8 cellular contexts compared by ENCODE assay signal in genomic region chr12:89882051-89882450, GRCh38.
DNase-seq lines count a peak whose midpoint lies in the region; ATAC-seq, FAIRE-seq and TF ChIP-seq lines count a peak whose summit lies in the region.

No MANE protein-coding gene starts in this region.

- H3K27ac ChIP-seq in esophagus muscularis mucosa (replicated peaks in 1 of 4): no peak overlapping the region
- no peak overlapping the region for H3K27ac ChIP-seq in foreskin keratinocyte

- no peak for TF ChIP-seq POLR2A in esophagus muscularis mucosa (IDR thresholded peaks at IDR 0.05; ENCODE audit: low read depth)

- ATAC-seq in GM18502 (IDR thresholded peaks at IDR 0.05; ENCODE audit: poor library complexity, unreplicated experiment) (peak; percentile 50), GM21576 (IDR thresholded peaks at IDR 0.05; ENCODE audit: unreplicated experiment) (peak; percentile 29), mucosa of descending colon (peak; percentile 34), esophagus mucosa (no peak), foreskin keratinocyte (no peak)

- no peak for TF ChIP-seq EP300 in esophagus muscularis mucosa (IDR thresholded peaks at IDR 0.05)

- H3K36me3 ChIP-seq in mucosa of descending colon (ENCODE audit: low read depth) (no peaks in the 10 kb centered on the region), esophagus muscularis mucosa (no peaks in the 10 kb centered on the region)

- H3K9me3 ChIP-seq in mucosa of descending colon: no peaks in the 10 kb centered on the region
- no peaks in the 10 kb centered on the region for H3K9me3 ChIP-seq in esophagus muscularis mucosa

- FAIRE-seq in RCC 7860 (lab: Jason Lieb, UNC): no peak

- H3K4me1 ChIP-seq in mucosa of descending colon (ENCODE audit: low read depth): no peaks in the 10 kb centered on the region
- no peaks in the 10 kb centered on the region for H3K4me1 ChIP-seq in esophagus muscularis mucosa
- H3K4me1 ChIP-seq in foreskin keratinocyte: no peaks in the 10 kb centered on the region

- no peak overlapping the region for H3K4me3 ChIP-seq in mucosa of descending colon
- H3K4me3 ChIP-seq in esophagus muscularis mucosa: no peak overlapping the region

- peak; percentile 65 for DNase-seq in NCI-H226
- no peak for DNase-seq in mucosa of descending colon
- DNase-seq in esophagus muscularis mucosa (ENCODE audit: extremely low spot score): no peak
- no peak for DNase-seq in RCC 7860 (ENCODE audit: low spot score)
- DNase-seq in foreskin keratinocyte: no peak

- H3K27me3 ChIP-seq in esophagus muscularis mucosa: no peaks in the 10 kb centered on the region
- H3K27me3 ChIP-seq in foreskin keratinocyte: no peaks in the 10 kb centered on the region

- intact Hi-C loops in mucosa of descending colon (cut with DNase I, micrococcal nuclease) (no loop called here), esophagus muscularis mucosa (cut with DNase I) (no loop called here)

- TF ChIP-seq CTCF in mucosa of descending colon (IDR thresholded peaks at IDR 0.05) (no peak), esophagus muscularis mucosa (IDR thresholded peaks at IDR 0.05) (no peak), foreskin keratinocyte (conservative IDR thresholded peaks at IDR 0.05) (no peak)

Comparison
In these comparisons a context has a peak if more than half of its experiments do, and no peak if none do; other contexts are left out.
1. ATAC-seq: peak in GM18502 (single experiment), GM21576 (single experiment) and mucosa of descending colon (single experiment); none in esophagus mucosa (single experiment) and foreskin keratinocyte (single experiment).